In the genomic region with DNA sequence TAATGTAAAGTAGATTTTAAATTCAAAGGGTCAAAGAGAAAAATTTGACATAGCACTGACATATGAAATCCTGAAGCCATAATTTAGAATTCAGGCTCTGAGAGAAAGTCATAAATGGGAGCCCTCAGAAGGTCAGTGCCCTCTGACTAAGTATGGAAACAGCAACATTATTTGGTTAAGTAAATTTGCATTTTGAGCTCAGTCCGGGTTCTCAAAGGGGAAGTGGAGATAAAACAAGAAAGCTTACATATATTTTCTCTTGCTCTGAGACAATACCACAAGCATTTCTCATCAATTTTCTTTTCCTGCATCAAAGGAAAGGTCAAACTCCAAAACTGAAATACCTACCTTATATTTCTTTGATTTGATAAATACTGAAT, we compare ENCODE assay signal across 9 cellular contexts.
DNase-seq lines count a peak whose midpoint lies in the region; ATAC-seq, FAIRE-seq and TF ChIP-seq lines count a peak whose summit lies in the region.
"Had no signal": no experiment of that assay in that cellular context is flagged by ENCODE, and none has a peak within 500 bp of the region (broad histone marks: within the 10 kb centered on the region; RNA-seq: fewer than 3 reads in every experiment).

No MANE protein-coding gene starts in this region.

- FAIRE-seq in HepG2 (lab: Jason Lieb, UNC) = no peak

- CTCF ChIA-PET in HepG2 (lab: Yijun Ruan, JAX; ENCODE audit: low intra/inter-chr PET ratio, low total read pairs) = no interaction called here

- H3K79me2 ChIP-seq in HepG2 (ENCODE audit: insufficient read depth, low read length) = no peaks in the 10 kb centered on the region

- H3K9me3 ChIP-seq in HepG2 (ENCODE audit: low read length) (no peaks in the 10 kb centered on the region), left lung (no peaks in the 10 kb centered on the region)

- 0% methylated on average over 1 of the region's 1 CpG for WGBS in HepG2 (ENCODE audit: low lambda C conversion rate)

- POLR2A ChIA-PET in HepG2 (lab: Yijun Ruan, JAX) = no interaction called here

- in situ Hi-C loops in HepG2 (cut with HindIII; ENCODE audit: extremely low pct_ligation_motif_present, low pct_unique_long_range_greater_than_20kb) = no loop called here

- no peak for TF ChIP-seq POLR2A in HepG2 (IDR thresholded peaks at IDR 0.05; ENCODE audit: insufficient read depth in 1 of 2, low read depth in 2 of 2, low read length in 2 of 2)

- TF ChIP-seq RAD21 in HepG2 (CRISPR knock-in tag; IDR thresholded peaks at IDR 0.05) = no peak

- H3K36me3 ChIP-seq in HepG2 (replicated peaks in 1 of 2; ENCODE audit: control insufficient read depth in 1 of 2, insufficient read depth in 2 of 2, low read length in 2 of 2) = no peaks in the 10 kb centered on the region
- no peaks in the 10 kb centered on the region for H3K36me3 ChIP-seq in left lung

- TF ChIP-seq CTCF in fibroblast of villous mesenchyme (IDR thresholded peaks at IDR 0.05; ENCODE audit: insufficient read depth, low read depth, low read length) = no peak
- TF ChIP-seq CTCF in HepG2 (CRISPR knock-in tag; IDR thresholded peaks at IDR 0.05) = no peak
- no peak for TF ChIP-seq CTCF in left lung (IDR thresholded peaks at IDR 0.05)

- H3K9ac ChIP-seq in HepG2 (ENCODE audit: insufficient read depth, low read depth, low read length) = no peak overlapping the region

- H3K27me3 ChIP-seq in HepG2 (ENCODE audit: control insufficient read depth in 1 of 2, insufficient read depth in 2 of 2, low read length in 2 of 2) (no peaks in the 10 kb centered on the region), left lung (no peaks in the 10 kb centered on the region)

- ATAC-seq in GM18519 (IDR thresholded peaks at IDR 0.05; ENCODE audit: low FRiP score, unreplicated experiment) (peak; percentile 99), GM21723 (IDR thresholded peaks at IDR 0.05; ENCODE audit: unreplicated experiment) (peak; percentile 98), HG03432 (IDR thresholded peaks at IDR 0.05; ENCODE audit: unreplicated experiment) (peak; percentile 98), HepG2 (no peak), left lung (no peak)

- no peak overlapping the region for H2AFZ ChIP-seq in HepG2 (ENCODE audit: low read length)

- DNase-seq in fibroblast of villous mesenchyme (ENCODE audit: low read depth) (peak; percentile 35), NCI-H128 (lab: John Stamatoyannopoulos, UW; ENCODE audit: unreplicated experiment) (no peak), HepG2 (ENCODE audit: low spot score) (no peak), NCI-H2196 (lab: John Stamatoyannopoulos, UW; ENCODE audit: unreplicated experiment) (no peak), left lung (no peak)
- DNase-seq: activated gamma-delta T cell had no signal

- no peak for TF ChIP-seq EP300 in HepG2 (IDR thresholded peaks at IDR 0.05; ENCODE audit: low read depth in 2 of 2, low read length in 2 of 2)
- no peak for TF ChIP-seq EP300 in HepG2 (CRISPR knock-in tag; IDR thresholded peaks at IDR 0.05; ENCODE audit: borderline replicate concordance)

- H4K20me1 ChIP-seq in HepG2 (ENCODE audit: insufficient read depth, low read length) = no peaks in the 10 kb centered on the region

- H3K4me2 ChIP-seq in HepG2 (ENCODE audit: low read depth, low read length) = no peak overlapping the region

- H3K4me3 ChIP-seq in fibroblast of villous mesenchyme (ENCODE audit: low read depth, low read length) = no peak overlapping the region
- no peak overlapping the region for H3K4me3 ChIP-seq in HepG2 (replicated peaks in 1 of 3; ENCODE audit: insufficient read depth in 1 of 3, low read depth in 2 of 3, low read length in 3 of 3)
- H3K4me3 ChIP-seq in left lung = no peak overlapping the region

- intact Hi-C loops in HepG2 (cut with micrococcal nuclease; ENCODE audit: unreplicated experiment) = no loop called here
- intact Hi-C loops in left lung (cut with DNase I) = no loop called here

- H3K4me1 ChIP-seq in HepG2 (ENCODE audit: insufficient read depth, low read length) = no peaks in the 10 kb centered on the region
- no peaks in the 10 kb centered on the region for H3K4me1 ChIP-seq in left lung

- no TSS peak for BruUV-seq in HepG2 (replicated peaks; lab: Mats Ljungman, UMichigan)

- H3K27ac ChIP-seq in HepG2 (ENCODE audit: extremely low read length, insufficient read depth, low read length) = no peak overlapping the region
- no peak overlapping the region for H3K27ac ChIP-seq in left lung

TF ChIP-seq in HepG2, 621 proteins besides CTCF, POLR2A, EP300 and RAD21 (continues in another document):
- TF ChIP-seq, protein P1, sequence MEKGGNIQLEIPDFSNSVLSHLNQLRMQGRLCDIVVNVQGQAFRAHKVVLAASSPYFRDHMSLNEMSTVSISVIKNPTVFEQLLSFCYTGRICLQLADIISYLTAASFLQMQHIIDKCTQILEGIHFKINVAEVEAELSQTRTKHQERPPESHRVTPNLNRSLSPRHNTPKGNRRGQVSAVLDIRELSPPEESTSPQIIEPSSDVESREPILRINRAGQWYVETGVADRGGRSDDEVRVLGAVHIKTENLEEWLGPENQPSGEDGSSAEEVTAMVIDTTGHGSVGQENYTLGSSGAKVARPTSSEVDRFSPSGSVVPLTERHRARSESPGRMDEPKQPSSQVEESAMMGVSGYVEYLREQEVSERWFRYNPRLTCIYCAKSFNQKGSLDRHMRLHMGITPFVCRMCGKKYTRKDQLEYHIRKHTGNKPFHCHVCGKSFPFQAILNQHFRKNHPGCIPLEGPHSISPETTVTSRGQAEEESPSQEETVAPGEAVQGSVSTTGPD (CRISPR knock-in tag; IDR thresholded peaks at IDR 0.05) = no peak
- TF ChIP-seq, protein P2, sequence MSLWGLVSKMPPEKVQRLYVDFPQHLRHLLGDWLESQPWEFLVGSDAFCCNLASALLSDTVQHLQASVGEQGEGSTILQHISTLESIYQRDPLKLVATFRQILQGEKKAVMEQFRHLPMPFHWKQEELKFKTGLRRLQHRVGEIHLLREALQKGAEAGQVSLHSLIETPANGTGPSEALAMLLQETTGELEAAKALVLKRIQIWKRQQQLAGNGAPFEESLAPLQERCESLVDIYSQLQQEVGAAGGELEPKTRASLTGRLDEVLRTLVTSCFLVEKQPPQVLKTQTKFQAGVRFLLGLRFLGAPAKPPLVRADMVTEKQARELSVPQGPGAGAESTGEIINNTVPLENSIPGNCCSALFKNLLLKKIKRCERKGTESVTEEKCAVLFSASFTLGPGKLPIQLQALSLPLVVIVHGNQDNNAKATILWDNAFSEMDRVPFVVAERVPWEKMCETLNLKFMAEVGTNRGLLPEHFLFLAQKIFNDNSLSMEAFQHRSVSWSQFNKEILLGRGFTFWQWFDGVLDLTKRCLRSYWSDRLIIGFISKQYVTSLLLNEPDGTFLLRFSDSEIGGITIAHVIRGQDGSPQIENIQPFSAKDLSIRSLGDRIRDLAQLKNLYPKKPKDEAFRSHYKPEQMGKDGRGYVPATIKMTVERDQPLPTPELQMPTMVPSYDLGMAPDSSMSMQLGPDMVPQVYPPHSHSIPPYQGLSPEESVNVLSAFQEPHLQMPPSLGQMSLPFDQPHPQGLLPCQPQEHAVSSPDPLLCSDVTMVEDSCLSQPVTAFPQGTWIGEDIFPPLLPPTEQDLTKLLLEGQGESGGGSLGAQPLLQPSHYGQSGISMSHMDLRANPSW (CRISPR knock-in tag; IDR thresholded peaks at IDR 0.05; ENCODE audit: borderline replicate concordance) = no peak
- TF ChIP-seq MIER2 (CRISPR knock-in tag; IDR thresholded peaks at IDR 0.05) (no peak), ERF (CRISPR knock-in tag; IDR thresholded peaks at IDR 0.05) (no peak), ZNF510 (CRISPR knock-in tag; IDR thresholded peaks at IDR 0.05; ENCODE audit: low read depth) (no peak), SNRNP70 (IDR thresholded peaks at IDR 0.05; ENCODE audit: low read depth, low read length) (no peak), SAFB2 (CRISPR knock-in tag; IDR thresholded peaks at IDR 0.05; ENCODE audit: borderline replicate concordance, low read depth) (no peak), FOXC1 (CRISPR knock-in tag; IDR thresholded peaks at IDR 0.05; ENCODE audit: borderline replicate concordance) (no peak)
- TF ChIP-seq, protein P3, sequence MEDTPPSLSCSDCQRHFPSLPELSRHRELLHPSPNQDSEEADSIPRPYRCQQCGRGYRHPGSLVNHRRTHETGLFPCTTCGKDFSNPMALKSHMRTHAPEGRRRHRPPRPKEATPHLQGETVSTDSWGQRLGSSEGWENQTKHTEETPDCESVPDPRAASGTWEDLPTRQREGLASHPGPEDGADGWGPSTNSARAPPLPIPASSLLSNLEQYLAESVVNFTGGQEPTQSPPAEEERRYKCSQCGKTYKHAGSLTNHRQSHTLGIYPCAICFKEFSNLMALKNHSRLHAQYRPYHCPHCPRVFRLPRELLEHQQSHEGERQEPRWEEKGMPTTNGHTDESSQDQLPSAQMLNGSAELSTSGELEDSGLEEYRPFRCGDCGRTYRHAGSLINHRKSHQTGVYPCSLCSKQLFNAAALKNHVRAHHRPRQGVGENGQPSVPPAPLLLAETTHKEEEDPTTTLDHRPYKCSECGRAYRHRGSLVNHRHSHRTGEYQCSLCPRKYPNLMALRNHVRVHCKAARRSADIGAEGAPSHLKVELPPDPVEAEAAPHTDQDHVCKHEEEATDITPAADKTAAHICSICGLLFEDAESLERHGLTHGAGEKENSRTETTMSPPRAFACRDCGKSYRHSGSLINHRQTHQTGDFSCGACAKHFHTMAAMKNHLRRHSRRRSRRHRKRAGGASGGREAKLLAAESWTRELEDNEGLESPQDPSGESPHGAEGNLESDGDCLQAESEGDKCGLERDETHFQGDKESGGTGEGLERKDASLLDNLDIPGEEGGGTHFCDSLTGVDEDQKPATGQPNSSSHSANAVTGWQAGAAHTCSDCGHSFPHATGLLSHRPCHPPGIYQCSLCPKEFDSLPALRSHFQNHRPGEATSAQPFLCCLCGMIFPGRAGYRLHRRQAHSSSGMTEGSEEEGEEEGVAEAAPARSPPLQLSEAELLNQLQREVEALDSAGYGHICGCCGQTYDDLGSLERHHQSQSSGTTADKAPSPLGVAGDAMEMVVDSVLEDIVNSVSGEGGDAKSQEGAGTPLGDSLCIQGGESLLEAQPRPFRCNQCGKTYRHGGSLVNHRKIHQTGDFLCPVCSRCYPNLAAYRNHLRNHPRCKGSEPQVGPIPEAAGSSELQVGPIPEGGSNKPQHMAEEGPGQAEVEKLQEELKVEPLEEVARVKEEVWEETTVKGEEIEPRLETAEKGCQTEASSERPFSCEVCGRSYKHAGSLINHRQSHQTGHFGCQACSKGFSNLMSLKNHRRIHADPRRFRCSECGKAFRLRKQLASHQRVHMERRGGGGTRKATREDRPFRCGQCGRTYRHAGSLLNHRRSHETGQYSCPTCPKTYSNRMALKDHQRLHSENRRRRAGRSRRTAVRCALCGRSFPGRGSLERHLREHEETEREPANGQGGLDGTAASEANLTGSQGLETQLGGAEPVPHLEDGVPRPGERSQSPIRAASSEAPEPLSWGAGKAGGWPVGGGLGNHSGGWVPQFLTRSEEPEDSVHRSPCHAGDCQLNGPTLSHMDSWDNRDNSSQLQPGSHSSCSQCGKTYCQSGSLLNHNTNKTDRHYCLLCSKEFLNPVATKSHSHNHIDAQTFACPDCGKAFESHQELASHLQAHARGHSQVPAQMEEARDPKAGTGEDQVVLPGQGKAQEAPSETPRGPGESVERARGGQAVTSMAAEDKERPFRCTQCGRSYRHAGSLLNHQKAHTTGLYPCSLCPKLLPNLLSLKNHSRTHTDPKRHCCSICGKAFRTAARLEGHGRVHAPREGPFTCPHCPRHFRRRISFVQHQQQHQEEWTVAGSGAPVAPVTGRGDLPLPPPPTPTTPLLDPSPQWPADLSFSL (CRISPR knock-in tag; IDR thresholded peaks at IDR 0.05) = no peak

Comparison
In these comparisons a context has a peak if more than half of its experiments do, and no peak if none do; other contexts are left out.
1. ATAC-seq: peak in GM18519 (single experiment), GM21723 (single experiment) and HG03432 (single experiment); none in HepG2 (single experiment) and left lung (single experiment).